16 cellular contexts compared by ENCODE assay signal in the genomic region with DNA sequence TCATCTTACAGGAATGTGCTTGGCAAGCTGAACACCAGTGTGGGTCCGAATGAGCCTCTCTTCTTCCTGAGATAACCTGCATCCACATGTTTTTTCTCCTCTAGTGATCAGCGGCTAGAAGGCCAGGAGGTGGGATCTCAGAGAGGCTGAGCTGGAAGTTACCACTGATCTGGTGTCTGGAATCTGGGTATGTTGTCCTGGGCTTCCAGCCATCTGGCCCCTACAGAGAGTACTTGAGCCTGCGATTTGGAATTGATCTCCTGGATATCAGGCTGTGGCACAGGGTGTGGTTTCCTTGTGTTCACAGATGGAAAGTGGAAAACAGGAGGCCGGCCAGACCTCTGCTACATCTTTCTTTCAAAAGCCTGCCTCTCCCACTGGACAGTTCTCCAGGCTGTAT. TPM values are rescaled to one million over a fixed set of nuclear protein-coding genes. Genes with fewer than 3 reads are reported as not detected.
DNase-seq lines count a peak whose midpoint lies in the region; ATAC-seq and TF ChIP-seq lines count a peak whose summit lies in the region.
"Had no signal": no experiment of that assay in that cellular context is flagged by ENCODE, and none has a peak within 500 bp of the region (broad histone marks: within the 10 kb centered on the region; RNA-seq: fewer than 3 reads in every experiment).

No MANE protein-coding gene starts in this region.

- H2AFZ ChIP-seq in SK-N-SH (ENCODE audit: low read depth), result no peak overlapping the region

- DNase-seq in SK-N-SH (peak; percentile 37), astrocyte of the cerebellum (ENCODE audit: low read depth) (peak; percentile 36), iris pigment epithelial cell (ENCODE audit: low read depth) (peak; percentile 8), aorta (peak in 1 of 2 donors; percentile 66), AG08396 (ENCODE audit: low spot score) (no peak)
- DNase-seq in naive thymus-derived CD4-positive, alpha-beta T cell, result no peak
- DNase-seq: activated gamma-delta T cell treated with Interleukin-2 at 50 U/mL for 16 hours; endodermal cell; kidney; NCI-H146; retina; stimulated activated naive CD4-positive, alpha-beta T cell treated with Interleukin-2 at 50 U/mL for 16 hours had no signal

- H3K4me1 ChIP-seq in SK-N-SH (ENCODE audit: control insufficient read depth in 1 of 2, insufficient read depth in 2 of 2, low read depth in 1 of 2, low read length in 1 of 2) (peaks cover 0 to 14% of the 10 kb centered on the region in 2 experiments; a peak in 1 of 4 replicates), aorta (ENCODE audit: control insufficient read depth in 1 of 2, insufficient read depth in 2 of 2, low read length in 2 of 2) (peaks cover 0 to 1% of the 10 kb centered on the region in 2 donors)
- peaks cover 0 to 13% of the 10 kb centered on the region in 2 donors for H3K4me1 ChIP-seq in naive thymus-derived CD4-positive, alpha-beta T cell (ENCODE audit: control insufficient read depth in 2 of 2, insufficient read depth in 2 of 2, low read length in 2 of 2)
- H3K4me1 ChIP-seq: SJSA1 had no signal

- CTCF ChIA-PET in SK-N-SH (lab: Yijun Ruan, JAX), result interaction anchor here (1.4 to 1.9 kb wide), 3 partner anchors 24 to 871 kb away, joined by 3 to 6 read pairs (median 3); no protein-coding TSS in a partner anchor
- CTCF ChIA-PET in naive thymus-derived CD4-positive, alpha-beta T cell (lab: Charles Lee), result no interaction called here

- intact Hi-C loops in aorta (cut with DNase I), result no loop called here
- intact Hi-C loops in naive thymus-derived CD4-positive, alpha-beta T cell (cut with micrococcal nuclease), result no loop called here

- TF ChIP-seq CTCF in SK-N-SH (IDR thresholded peaks at IDR 0.05), result no peak
- no peak for TF ChIP-seq CTCF in astrocyte of the cerebellum (IDR thresholded peaks at IDR 0.05; ENCODE audit: low read depth, low read length, missing control alignments)

- H4K20me1 ChIP-seq in SK-N-SH (ENCODE audit: insufficient read depth), result no peaks in the 10 kb centered on the region

- TF ChIP-seq EP300 in SK-N-SH (IDR thresholded peaks at IDR 0.05; ENCODE audit: borderline replicate concordance in 1 of 2, low read depth in 1 of 2, low read length in 1 of 2), result no peak

- POLR2A ChIA-PET in SK-N-SH (lab: Yijun Ruan, JAX), result interaction anchor here (0.7 kb wide), 1 partner anchor 859 kb away, joined by 3 read pairs; no protein-coding TSS in a partner anchor
- POLR2A ChIA-PET in naive thymus-derived CD4-positive, alpha-beta T cell (lab: Charles Lee), result no interaction called here

- H3K27ac Mint-ChIP-seq in naive thymus-derived CD4-positive, alpha-beta T cell, result peak overlapping the region in 2 of 9 donors; percentile 11 to 76
- H3K27ac Mint-ChIP-seq: endodermal cell had no signal

- no peaks in the 10 kb centered on the region for H3K9me3 ChIP-seq in SK-N-SH
- no peaks in the 10 kb centered on the region for H3K9me3 ChIP-seq in aorta (ENCODE audit: control insufficient read depth, low read length)
- no peaks in the 10 kb centered on the region for H3K9me3 ChIP-seq in naive thymus-derived CD4-positive, alpha-beta T cell (ENCODE audit: control insufficient read depth in 2 of 3, low read length in 3 of 3)
- H3K9me3 ChIP-seq: SJSA1 had no signal

- ATAC-seq in SK-N-SH treated with all-trans-retinoic acid at 6 μM for 48 hours (no peak; the same call in 2 of the 3 replicates), aorta (ENCODE audit: low FRiP score) (peak; percentile 68), esophagus mucosa (no peak)
- ATAC-seq in naive thymus-derived CD4-positive, alpha-beta T cell, result no peak

- TF ChIP-seq RAD21 in SK-N-SH (IDR thresholded peaks at IDR 0.05; ENCODE audit: low read length), result no peak

- H3K9me2 ChIP-seq in SK-N-SH, result no peaks in the 10 kb centered on the region

- peaks cover 13 to 26% (median 21%) of the 10 kb centered on the region in 7 donors for H3K4me1 Mint-ChIP-seq in naive thymus-derived CD4-positive, alpha-beta T cell
- H3K4me1 Mint-ChIP-seq: endodermal cell had no signal

- no peaks in the 10 kb centered on the region for H3K9me3 Mint-ChIP-seq in naive thymus-derived CD4-positive, alpha-beta T cell
- H3K9me3 Mint-ChIP-seq: endodermal cell had no signal

- no peak overlapping the region for H3K27ac ChIP-seq in SK-N-SH (ENCODE audit: low read depth in 2 of 2, low read length in 1 of 2)
- H3K27ac ChIP-seq in aorta (ENCODE audit: low read depth in 1 of 2, low read length in 2 of 2), result no peak overlapping the region
- H3K27ac ChIP-seq in naive thymus-derived CD4-positive, alpha-beta T cell (ENCODE audit: low read depth, low read length), result no peak overlapping the region
- H3K27ac ChIP-seq: KMS-11, SJSA1 had no signal

- H3K4me2 ChIP-seq in SK-N-SH, result no peak overlapping the region
- H3K4me2 ChIP-seq: KMS-11 had no signal

- no peak overlapping the region for H3K4me3 Mint-ChIP-seq in naive thymus-derived CD4-positive, alpha-beta T cell
- H3K4me3 Mint-ChIP-seq: endodermal cell had no signal

- H3K79me2 ChIP-seq in SK-N-SH (ENCODE audit: insufficient read depth), result no peaks in the 10 kb centered on the region

- H3K36me3 Mint-ChIP-seq in naive thymus-derived CD4-positive, alpha-beta T cell, result no peaks in the 10 kb centered on the region

- H3K27me3 Mint-ChIP-seq in naive thymus-derived CD4-positive, alpha-beta T cell, result peaks cover 0 to 14% (median 0%) of the 10 kb centered on the region in 5 donors

- in situ Hi-C loops in astrocyte of the cerebellum (cut with HindIII; ENCODE audit: low sequenced_read_pairs), result no loop called here

- 50% methylated on average over 4 of the region's 4 CpGs for WGBS in SK-N-SH (ENCODE audit: low lambda C conversion rate)
- WGBS in aorta, 2 donors, result 3 to 5% methylated on average over 4 of the region's 4 CpGs

- no peaks in the 10 kb centered on the region for H3F3A ChIP-seq in SK-N-SH (replicated peaks; ENCODE audit: insufficient read depth)

- H3K4me3 ChIP-seq in SK-N-SH (ENCODE audit: low read depth in 2 of 2, low read length in 1 of 2), result no peak overlapping the region
- H3K4me3 ChIP-seq in astrocyte of the cerebellum (ENCODE audit: low read depth, low read length), result no peak overlapping the region
- H3K4me3 ChIP-seq in aorta (ENCODE audit: low read length in 2 of 2), result no peak overlapping the region
- no peak overlapping the region for H3K4me3 ChIP-seq in naive thymus-derived CD4-positive, alpha-beta T cell (ENCODE audit: low read length)
- H3K4me3 ChIP-seq: SJSA1 had no signal

- H3K27me3 ChIP-seq in SK-N-SH (ENCODE audit: insufficient read depth), result no peaks in the 10 kb centered on the region
- H3K27me3 ChIP-seq in aorta (ENCODE audit: control insufficient read depth in 1 of 2, insufficient read depth in 2 of 2, low read length in 1 of 2), result no peaks in the 10 kb centered on the region
- no peaks in the 10 kb centered on the region for H3K27me3 ChIP-seq in naive thymus-derived CD4-positive, alpha-beta T cell (ENCODE audit: control insufficient read depth in 2 of 2, insufficient read depth in 2 of 2, low read length in 2 of 2)

- peaks cover 0 to 4% of the 10 kb centered on the region in 2 experiments for H3K36me3 ChIP-seq in SK-N-SH (replicated peaks in 1 of 2; ENCODE audit: control insufficient read depth in 1 of 2, insufficient read depth in 2 of 2, low read length in 1 of 2)
- no peaks in the 10 kb centered on the region for H3K36me3 ChIP-seq in aorta (ENCODE audit: control insufficient read depth in 1 of 2, insufficient read depth in 2 of 2, low read length in 1 of 2)
- no peaks in the 10 kb centered on the region for H3K36me3 ChIP-seq in naive thymus-derived CD4-positive, alpha-beta T cell (ENCODE audit: control insufficient read depth in 2 of 3, insufficient read depth in 3 of 3, low read length in 3 of 3)
- H3K36me3 ChIP-seq: SJSA1 had no signal

- no peak overlapping the region for H3K9ac ChIP-seq in SK-N-SH
- H3K9ac ChIP-seq: KMS-11 had no signal

TF ChIP-seq in SK-N-SH, 30 proteins besides CTCF, POLR2A, EP300 and RAD21 (continues in another document):
- TF ChIP-seq RCOR1 (IDR thresholded peaks at IDR 0.05; ENCODE audit: low read length) (no peak), CHD2 (IDR thresholded peaks at IDR 0.05; ENCODE audit: low read length, partially characterized antibody) (no peak), RXRA (IDR thresholded peaks at IDR 0.05; ENCODE audit: borderline replicate concordance, low read depth) (no peak), NRF1 (IDR thresholded peaks at IDR 0.05; ENCODE audit: low read depth, low read length) (no peak), POLR2AphosphoS5 (IDR thresholded peaks at IDR 0.05; ENCODE audit: low read depth, low read length) (no peak), YY1 (IDR thresholded peaks at IDR 0.05; ENCODE audit: low read depth) (no peak), FOXM1 (IDR thresholded peaks at IDR 0.05; ENCODE audit: low read depth) (no peak), JUND (IDR thresholded peaks at IDR 0.05) (no peak), ELF1 (IDR thresholded peaks at IDR 0.05) (no peak), RFX5 (IDR thresholded peaks at IDR 0.05; ENCODE audit: low read length) (no peak)

TF ChIP-seq in SK-N-SH treated with all-trans-retinoic acid at 6 μM for 48 hours, 23 proteins besides CTCF, POLR2A, EP300 and RAD21:
- TF ChIP-seq ZNF8 (CRISPR knock-in tag; IDR thresholded peaks at IDR 0.05), result no peak
- TF ChIP-seq PPARA (CRISPR knock-in tag; IDR thresholded peaks at IDR 0.05; ENCODE audit: borderline replicate concordance), result no peak
- TF ChIP-seq ISL1 (CRISPR knock-in tag; IDR thresholded peaks at IDR 0.05), result no peak
- no peak for TF ChIP-seq ZNF70 (CRISPR knock-in tag; IDR thresholded peaks at IDR 0.05)

RNA-seq across cellular contexts. Expression of a gene that starts 35.9 kb away (rescaled TPM):
- polyA plus RNA-seq in SK-N-SH (2012; rRNA removed) (11.3 and 20.2 TPM in 2 replicates), aorta (10 to 100 TPM; 17.7 to 43.5 TPM)
- polyA plus RNA-seq in SK-N-SH (2012; cell fraction: cytosol; rRNA removed), result 13.5 and 13.7 TPM in 2 replicates
- 24.2 and 34.3 TPM in 2 replicates for polyA plus RNA-seq in SK-N-SH (2012; cell fraction: nucleus; rRNA removed)
- total RNA-seq in aorta (100 to 1,000 TPM in 1 of 2 donors, 10 to 100 TPM in 1; 85.8 to 145 TPM), esophagus mucosa (26.4 TPM)
- total RNA-seq in naive thymus-derived CD4-positive, alpha-beta T cell, result 100 to 1,000 TPM in 1 of 5 experiments, 10 to 100 TPM in 1, 1 to 10 TPM in 1, under 1 TPM in 2; 0.43 to 133 (median 1.5) TPM
- polyA plus RNA-seq in naive thymus-derived CD4-positive, alpha-beta T cell, result 1 to 10 TPM in 1 of 2 donors, under 1 TPM in 1; 0.60 to 3.6 TPM

Comparison
In these comparisons a context has a peak if more than half of its experiments do, and no peak if none do; other contexts are left out.
1. DNase-seq: peak in SK-N-SH (single experiment), astrocyte of the cerebellum (single experiment) and iris pigment epithelial cell (single experiment); none in AG08396 (single experiment) and naive thymus-derived CD4-positive, alpha-beta T cell (0 of 9).